8 cellular contexts compared by ENCODE assay signal in genomic region chr17:75777243-75777922, GRCh38. TPM values are rescaled to one million over a fixed set of nuclear protein-coding genes. Genes with fewer than 3 reads are reported as not detected.
DNase-seq lines count a peak whose midpoint lies in the region; ATAC-seq and TF ChIP-seq lines count a peak whose summit lies in the region.

No MANE protein-coding gene starts in this region.

- intact Hi-C loops in HCT116 (cut with micrococcal nuclease), result loop anchor here (5.0 kb wide), 1 partner anchor 100 kb away; the partner anchor contains the start of gene TRIM47
- intact Hi-C loops in activated CD4-positive, alpha-beta memory T cell treated with anti-CD3 and anti-CD28 coated beads for 36 hours (cut with micrococcal nuclease), result no loop called here
- intact Hi-C loops in right cardiac atrium (cut with DNase I), result no loop called here

- TF ChIP-seq RAD21 in HCT116 (IDR thresholded peaks at IDR 0.05; ENCODE audit: low read depth), result no peak

- H3K4me1 Mint-ChIP-seq in activated CD4-positive, alpha-beta memory T cell treated with anti-CD3 and anti-CD28 coated beads for 36 hours (ENCODE audit: low read depth), result peaks cover 29% of the 10 kb centered on the region

- H3K27me3 Mint-ChIP-seq in activated CD4-positive, alpha-beta memory T cell treated with anti-CD3 and anti-CD28 coated beads for 36 hours, result peaks cover 4% of the 10 kb centered on the region

- peaks cover 27% of the 10 kb centered on the region for H3K79me2 ChIP-seq in HCT116 (ENCODE audit: insufficient read depth, low read length)

- ATAC-seq in HCT116 (no peak), right cardiac atrium (no peak), GM21390 (IDR thresholded peaks at IDR 0.05; ENCODE audit: unreplicated experiment) (no peak)

- RAD21 ChIA-PET in HCT116 (lab: Charles Lee; ENCODE audit: low non-redundant PET in 1 of 2, low total read pairs in 2 of 2, uncharacterized antibody in 2 of 2, unreplicated experiment in 2 of 2), result no interaction called here

- peak overlapping the region in 1 of 2 experiments; percentile 74; a peak in 2 of 4 replicates for H3K4me3 ChIP-seq in HCT116 (replicated peaks in 1 of 2; ENCODE audit: low read depth in 1 of 2, low read length in 2 of 2)
- H3K4me3 ChIP-seq in right cardiac atrium (ENCODE audit: low read length), result peak overlapping the region; percentile 87
- peak overlapping the region; percentile 78 to 91 (median 81) for H3K4me3 ChIP-seq in skeletal muscle tissue (ENCODE audit: low read length in 3 of 3)

- H3K4me2 ChIP-seq in HCT116 (ENCODE audit: low read length), result peak overlapping the region; percentile 84

- peaks cover 40% of the 10 kb centered on the region for H3K36me3 Mint-ChIP-seq in activated CD4-positive, alpha-beta memory T cell treated with anti-CD3 and anti-CD28 coated beads for 36 hours

- no peaks in the 10 kb centered on the region for H3K9me3 Mint-ChIP-seq in activated CD4-positive, alpha-beta memory T cell treated with anti-CD3 and anti-CD28 coated beads for 36 hours

- no peak for TF ChIP-seq CTCF in HCT116 (IDR thresholded peaks at IDR 0.05 in 2 of 3, conservative IDR thresholded peaks at IDR 0.05 in 1 of 3; ENCODE audit: borderline replicate concordance in 1 of 3, insufficient read depth in 1 of 3, low read depth in 2 of 3, low read length in 2 of 3)

- no peaks in the 10 kb centered on the region for H3K9me3 ChIP-seq in HCT116 (ENCODE audit: control insufficient read depth in 1 of 2, insufficient read depth in 1 of 2, low read depth in 1 of 2, low read length in 2 of 2)
- no peaks in the 10 kb centered on the region for H3K9me3 ChIP-seq in right cardiac atrium (ENCODE audit: control insufficient read depth, low read length)
- H3K9me3 ChIP-seq in skeletal muscle tissue (ENCODE audit: control insufficient read depth in 3 of 3, low read length in 3 of 3), result no peaks in the 10 kb centered on the region

- POLR2A ChIA-PET in HCT116 (lab: Charles Lee), result interaction anchor here (0.8 to 5.1 kb wide), 13 partner anchors 9 to 201 kb away, joined by 3 to 83 read pairs (median 7); partner anchors contain the start of genes ACOX1, GALK1, TEN1 and TRIM47
- POLR2A ChIA-PET in activated CD4-positive, alpha-beta memory T cell treated with anti-CD3 and anti-CD28 coated beads for 36 hours (lab: Charles Lee), result interaction anchor here (0.8 to 5.4 kb wide), 13 partner anchors 9 to 100 kb away, joined by 3 to 69 read pairs (median 7); partner anchors contain the start of genes GALK1, UNK and WBP2

- H3K4me1 ChIP-seq in HCT116 (ENCODE audit: control insufficient read depth in 1 of 2, insufficient read depth in 2 of 2, low read length in 2 of 2) (peaks cover 21 to 59% of the 10 kb centered on the region in 2 experiments), right cardiac atrium (ENCODE audit: control insufficient read depth, insufficient read depth, low read length) (peaks cover 3% of the 10 kb centered on the region), skeletal muscle tissue (ENCODE audit: control insufficient read depth in 3 of 3, insufficient read depth in 3 of 3, low read length in 3 of 3) (peaks cover 44 to 52% (median 48%) of the 10 kb centered on the region in 3 donors)

- no peak overlapping the region; the same call in 1 of the 2 replicates for H3K9ac ChIP-seq in HCT116 (ENCODE audit: low read length)
- H3K9ac ChIP-seq in skeletal muscle tissue (ENCODE audit: low read depth in 1 of 3, low read length in 3 of 3), result peak overlapping the region; percentile 96 to 99 (median 99)

- CTCF ChIA-PET in HCT116 (lab: Charles Lee), result interaction anchor here (0.8 to 1.8 kb wide), 6 partner anchors 12 to 261 kb away, joined by 3 to 6 read pairs (median 4); partner anchors contain the start of genes GALK1 and TSEN54
- CTCF ChIA-PET in activated CD4-positive, alpha-beta memory T cell treated with anti-CD3 and anti-CD28 coated beads for 36 hours (lab: Charles Lee), result interaction anchor here (1.5 to 4.2 kb wide), 7 partner anchors 8 to 52 kb away, joined by 4 to 35 read pairs (median 9); partner anchors contain the start of gene GALK1

- DNase-seq in HCT116 (ENCODE audit: low read depth, low spot score) (no peak), right cardiac atrium (peak in 1 of 3 donors; percentile 33), hepatic stellate cell (ENCODE audit: low spot score) (no peak), NCI-H187 treated with DMSO at 0.1 percent for 48 hours (lab: John Stamatoyannopoulos, UW) (no peak), erythroblast (lab: John Stamatoyannopoulos, UW) (no peak)
- no peak for DNase-seq in activated CD4-positive, alpha-beta memory T cell treated with anti-CD3 and anti-CD28 coated beads for 36 hours

- no TSS peak for BruUV-seq in HCT116 (replicated peaks; lab: Mats Ljungman, UMichigan)

- peak overlapping the region; percentile 87 for H3K4me3 Mint-ChIP-seq in activated CD4-positive, alpha-beta memory T cell treated with anti-CD3 and anti-CD28 coated beads for 36 hours

- H4K20me1 ChIP-seq in HCT116 (ENCODE audit: insufficient read depth), result peaks cover 31% of the 10 kb centered on the region

- H3K27ac Mint-ChIP-seq in activated CD4-positive, alpha-beta memory T cell treated with anti-CD3 and anti-CD28 coated beads for 36 hours, result peak overlapping the region; percentile 96

- H2AFZ ChIP-seq in HCT116 (ENCODE audit: low read depth, low read length, poor library complexity, severe bottlenecking), result no peak overlapping the region

- TF ChIP-seq POLR2A in HCT116 (IDR thresholded peaks at IDR 0.05; ENCODE audit: borderline replicate concordance, extremely low read depth, insufficient read depth, insufficient read length) (no peak), erythroblast (IDR thresholded peaks at IDR 0.05; ENCODE audit: low read length) (no peak)

- no peaks in the 10 kb centered on the region for H3K9me2 ChIP-seq in HCT116 (ENCODE audit: insufficient read depth)

- H3K36me3 ChIP-seq in HCT116 (ENCODE audit: control insufficient read depth in 1 of 2, insufficient read depth in 2 of 2, low read length in 2 of 2) (peaks cover 16 to 33% of the 10 kb centered on the region in 2 experiments), skeletal muscle tissue (ENCODE audit: control insufficient read depth in 3 of 3, insufficient read depth in 3 of 3, low read length in 3 of 3) (peaks cover 32 to 39% (median 33%) of the 10 kb centered on the region in 3 donors)

- under 1% methylated on average over 2 of the region's 2 CpGs for WGBS in right cardiac atrium

- no peaks in the 10 kb centered on the region for H3K27me3 ChIP-seq in HCT116 (ENCODE audit: insufficient read depth, low read length)
- no peaks in the 10 kb centered on the region for H3K27me3 ChIP-seq in right cardiac atrium (ENCODE audit: control insufficient read depth, insufficient read depth)
- no peaks in the 10 kb centered on the region for H3K27me3 ChIP-seq in skeletal muscle tissue (ENCODE audit: control insufficient read depth in 3 of 3, insufficient read depth in 3 of 3, low read length in 3 of 3)

- no peak overlapping the region for H3K27ac ChIP-seq in HCT116 (ENCODE audit: low read depth, low read length)
- H3K27ac ChIP-seq in right cardiac atrium (ENCODE audit: low read length), result peak overlapping the region; percentile 0
- H3K27ac ChIP-seq in skeletal muscle tissue (ENCODE audit: low read depth, low read length), result peak overlapping the region; percentile 71

TF ChIP-seq in HCT116, 20 proteins besides CTCF, POLR2A, EP300 and RAD21 (continues in another document):
- TF ChIP-seq EZH2 (IDR thresholded peaks at IDR 0.05), result no peak
- no peak for TF ChIP-seq SP1 (IDR thresholded peaks at IDR 0.05; ENCODE audit: low read depth)
- no peak for TF ChIP-seq FOSL1 (IDR thresholded peaks at IDR 0.05; ENCODE audit: low read depth)
- TF ChIP-seq POLR2AphosphoS5 (IDR thresholded peaks at IDR 0.05; ENCODE audit: low read depth, low read length), result no peak; the same call in 1 of the 2 replicates
- TF ChIP-seq ZFX (IDR thresholded peaks at IDR 0.05), result no peak
- TF ChIP-seq JUND (IDR thresholded peaks at IDR 0.05), result no peak
- no peak for TF ChIP-seq ZBTB33 (IDR thresholded peaks at IDR 0.05; ENCODE audit: extremely low read depth, insufficient replicate concordance, low read length)
- TF ChIP-seq TCF7L2 (IDR thresholded peaks at IDR 0.05; ENCODE audit: borderline replicate concordance, extremely low read depth, insufficient read depth, insufficient read length), result no peak
- TF ChIP-seq CEBPB (IDR thresholded peaks at IDR 0.05; ENCODE audit: low read depth), result no peak
- TF ChIP-seq SIN3A (IDR thresholded peaks at IDR 0.05; ENCODE audit: low read depth), result no peak
- TF ChIP-seq ZNF274 (IDR thresholded peaks at IDR 0.05; ENCODE audit: low read depth, low read length), result no peak
- no peak for TF ChIP-seq EGR1 (IDR thresholded peaks at IDR 0.05; ENCODE audit: low read depth)

RNA-seq across cellular contexts. Expression of gene UNK, which starts 7.2 kb away (rescaled TPM):
- total RNA-seq in HCT116 (2021; ENCODE audit: unreplicated experiment) (40.6 TPM), right cardiac atrium (10 to 100 TPM; 18.2 to 22.5 (median 19.9) TPM), skeletal muscle tissue (15.7 TPM)
- 25.7 and 28.3 TPM in 2 replicates for polyA plus RNA-seq in HCT116 (2012)
- total RNA-seq in activated CD4-positive, alpha-beta memory T cell treated with anti-CD3 and anti-CD28 coated beads for 36 hours, result 10 to 100 TPM; 21.8 to 24.7 TPM
- 20.8 TPM for polyA plus RNA-seq in right cardiac atrium

RNA-seq across cellular contexts. Expression of gene GALK1, which starts 12.4 kb away (rescaled TPM):
- total RNA-seq in HCT116 (2021; ENCODE audit: unreplicated experiment) (57.8 TPM), right cardiac atrium (10 to 100 TPM; 15.9 to 19.5 (median 17.3) TPM), skeletal muscle tissue (29.2 TPM)
- 64.9 and 68.3 TPM in 2 replicates for polyA plus RNA-seq in HCT116 (2012)
- 10 to 100 TPM; 69.3 to 69.7 TPM for total RNA-seq in activated CD4-positive, alpha-beta memory T cell treated with anti-CD3 and anti-CD28 coated beads for 36 hours
- 22.6 TPM for polyA plus RNA-seq in right cardiac atrium

RNA-seq across cellular contexts. Expression of gene ITGB4, which starts 56.1 kb away (rescaled TPM):
- total RNA-seq in HCT116 (2021; ENCODE audit: unreplicated experiment) (568 TPM), right cardiac atrium (10 to 100 TPM; 19.9 to 29.7 (median 23.6) TPM), skeletal muscle tissue (3.1 TPM)
- polyA plus RNA-seq in HCT116 (2012), result 727 and 809 TPM in 2 replicates
- 1 to 10 TPM in 1 of 2 experiments, under 1 TPM in 1; 0.67 to 1.1 TPM for total RNA-seq in activated CD4-positive, alpha-beta memory T cell treated with anti-CD3 and anti-CD28 coated beads for 36 hours
- 12.7 TPM for polyA plus RNA-seq in right cardiac atrium

Comparison
In these comparisons a context has a peak if more than half of its experiments do, and no peak if none do; other contexts are left out.
1. RNA of gene ITGB4, which starts 56.1 kb away (total RNA-seq): 568 TPM in HCT116 (single experiment); 19.9 to 29.7 TPM in right cardiac atrium, 3.1 TPM in skeletal muscle tissue (single experiment) and 0.67 to 1.1 TPM in activated CD4-positive, alpha-beta memory T cell treated with anti-CD3 and anti-CD28 coated beads for 36 hours; every median in the first group is over 10 times any median in the second.